9 cellular contexts compared by ENCODE assay signal in the genomic region with DNA sequence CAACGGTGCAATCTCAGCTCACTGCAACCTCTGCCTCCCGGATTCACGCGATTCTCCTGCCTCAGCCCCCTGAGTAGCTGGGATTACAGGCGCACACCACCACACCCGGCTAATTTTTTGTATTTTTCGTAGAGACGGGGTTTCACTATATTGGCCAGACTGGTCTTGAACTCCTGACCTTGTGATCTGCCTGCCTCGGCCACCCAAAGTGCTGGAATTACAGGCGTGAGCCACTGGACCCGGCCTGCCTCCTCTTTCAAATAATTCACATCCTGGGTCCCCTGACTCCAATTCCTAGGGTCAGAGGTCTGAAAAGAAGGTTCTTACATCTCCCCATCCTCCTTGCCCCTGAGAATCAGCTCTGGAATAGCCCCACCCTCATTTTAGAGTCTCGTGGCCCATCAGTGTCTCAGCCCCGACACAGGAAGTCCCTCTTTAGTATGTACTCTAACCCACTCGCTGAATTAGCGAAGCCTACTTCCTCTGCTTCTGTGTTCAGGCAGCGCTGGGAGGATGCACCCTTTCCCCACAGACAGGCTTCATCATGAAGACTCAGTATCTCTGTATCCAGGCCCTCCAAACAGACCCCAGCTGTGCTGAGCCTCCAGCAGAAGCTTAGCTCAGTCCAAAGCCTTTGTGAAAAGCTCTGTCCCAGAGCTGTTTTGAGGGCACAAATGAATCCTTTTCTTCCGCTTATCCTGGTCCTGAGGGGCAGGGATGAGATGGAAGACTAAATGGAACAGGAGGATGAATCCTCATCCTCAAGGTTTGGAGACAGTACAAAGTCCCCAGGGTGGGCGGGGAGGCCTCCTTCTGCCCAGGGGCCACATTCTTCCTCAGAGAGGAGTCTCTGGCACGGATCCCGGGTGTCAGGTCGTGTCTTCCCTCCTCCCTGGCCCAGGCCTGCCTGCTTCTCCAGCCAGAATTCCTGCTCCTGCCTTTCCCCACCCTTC. TPM values are rescaled to one million over a fixed set of nuclear protein-coding genes. Genes with fewer than 3 reads are reported as not detected.
DNase-seq lines count a peak whose midpoint lies in the region; ATAC-seq and TF ChIP-seq lines count a peak whose summit lies in the region.
"Had no signal": no experiment of that assay in that cellular context is flagged by ENCODE, and none has a peak within 500 bp of the region (broad histone marks: within the 10 kb centered on the region; RNA-seq: fewer than 3 reads in every experiment).

No MANE protein-coding gene starts in this region.

- H3K36me3 Mint-ChIP-seq in Calu3 (ENCODE audit: insufficient read depth, unreplicated experiment) = peaks cover 5% of the 10 kb centered on the region

- ATAC-seq in HG03442 (IDR thresholded peaks at IDR 0.05; ENCODE audit: unreplicated experiment) (peak; percentile 50), HG03159 (IDR thresholded peaks at IDR 0.05; ENCODE audit: unreplicated experiment) (no peak)

- no TSS peak for BruUV-seq in Calu3 (replicated peaks; lab: Mats Ljungman, UMichigan)

- intact Hi-C loops in Calu3 (cut with micrococcal nuclease; ENCODE audit: unreplicated experiment) = no loop called here

- TF ChIP-seq POLR2A in GM19099 (IDR thresholded peaks at IDR 0.05; ENCODE audit: extremely low read depth, insufficient read length, low read depth) = peak; percentile 77

- H3K9me3 Mint-ChIP-seq in Calu3 (ENCODE audit: low read depth, unreplicated experiment) = no peaks in the 10 kb centered on the region

- H3K4me3 Mint-ChIP-seq in Calu3 (ENCODE audit: low read depth, unreplicated experiment) = no peak overlapping the region

- no peaks in the 10 kb centered on the region for H3K27me3 Mint-ChIP-seq in Calu3 (ENCODE audit: unreplicated experiment)

- H3K27ac Mint-ChIP-seq in Calu3 (ENCODE audit: unreplicated experiment) = no peak overlapping the region

- DNase-seq in D341Med (ENCODE audit: low spot score) (peak; percentile 43), UCSD-AML1 (lab: John Stamatoyannopoulos, UW; ENCODE audit: unreplicated experiment) (peak; percentile 54), retina (peak; percentile 20), Calu3 (no peak)
- DNase-seq in effector CD8-positive, alpha-beta T cell (lab: John Stamatoyannopoulos, UW) = peak; percentile 17

- peaks cover 17% of the 10 kb centered on the region for H3K4me1 Mint-ChIP-seq in Calu3 (ENCODE audit: low read depth, unreplicated experiment)

- no peak for TF ChIP-seq CTCF in Calu3 (IDR thresholded peaks at IDR 0.05; ENCODE audit: unreplicated experiment)

- CTCF ChIA-PET in Calu3 (lab: Charles Lee) = no interaction called here

RNA-seq across cellular contexts. Expression of a gene that starts 3.5 kb away (rescaled TPM):
- total RNA-seq in Calu3 (2022) = 2.5 and 3.2 TPM in 2 replicates
- total RNA-seq: dermis microvascular lymphatic vessel endothelial cell had no signal

RNA-seq across cellular contexts. Expression of a gene that starts 14.9 kb away (rescaled TPM):
- 2.9 and 4.1 TPM in 2 replicates for total RNA-seq in Calu3 (2022)

RNA-seq across cellular contexts. Expression of a gene that starts 25.1 kb away (rescaled TPM):
- 164 and 165 TPM in 2 replicates for total RNA-seq in Calu3 (2022)

RNA-seq across cellular contexts. Expression of a gene that starts 30.6 kb away (rescaled TPM):
- 24.9 and 26.6 TPM in 2 replicates for total RNA-seq in Calu3 (2022)

RNA-seq across cellular contexts. Expression of a gene that starts 56.9 kb away (rescaled TPM):
- 64.9 and 68.5 TPM in 2 replicates for total RNA-seq in Calu3 (2022)
